Comparison of ENCODE assay signal across 8 cellular contexts in the genomic region with DNA sequence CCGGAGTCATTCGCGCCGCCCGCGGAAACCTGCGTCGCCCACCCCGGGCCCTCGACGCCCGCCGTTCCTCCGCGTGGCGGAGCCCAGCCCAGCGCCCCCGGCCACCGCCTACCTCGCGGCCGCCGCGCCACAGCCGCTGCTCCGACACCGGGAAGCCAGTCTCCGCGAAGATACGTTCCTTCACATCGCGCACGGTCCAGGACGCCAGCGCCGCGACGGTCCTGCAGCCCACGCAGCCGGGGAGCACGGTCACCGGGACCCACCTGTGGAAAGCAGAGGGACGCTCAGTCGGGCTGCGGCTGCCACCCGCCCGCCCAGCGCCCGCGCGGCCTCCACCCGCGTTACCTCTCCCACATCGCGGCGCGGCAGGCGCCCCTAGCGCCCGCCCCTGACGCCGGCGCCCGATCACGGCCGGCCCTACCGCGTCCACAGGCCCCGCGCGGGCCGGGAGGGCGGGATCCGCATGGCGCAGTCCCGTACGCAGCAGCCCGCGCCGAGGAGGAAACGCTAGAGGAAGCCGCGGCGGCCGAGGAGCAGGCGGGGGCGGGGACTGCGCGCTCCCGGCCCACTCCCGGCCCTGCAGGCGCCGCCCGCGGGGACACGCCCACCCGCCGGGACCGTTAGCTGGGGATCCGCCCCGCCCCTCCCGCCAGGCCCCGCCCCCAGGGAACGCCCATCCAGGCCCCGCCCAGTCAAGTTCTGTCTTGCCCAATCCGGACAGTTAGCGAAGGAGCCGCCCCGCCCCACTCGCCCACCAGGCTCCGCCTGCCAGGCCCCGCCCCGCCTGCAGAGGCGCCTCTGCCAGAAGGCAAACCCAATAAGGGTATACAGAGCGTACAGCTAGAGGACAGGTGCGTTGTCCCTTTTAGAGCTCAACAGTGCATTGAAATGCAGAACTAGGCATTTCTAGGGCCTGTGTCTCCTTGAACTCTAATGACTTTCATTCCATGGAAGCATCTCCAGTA. TPM values are rescaled to one million over a fixed set of nuclear protein-coding genes. Genes with fewer than 3 reads are reported as not detected.
DNase-seq lines count a peak whose midpoint lies in the region; ATAC-seq lines count a peak whose summit lies in the region.

No MANE protein-coding gene starts in this region.

- peaks cover 67% of the 10 kb centered on the region for H3K4me1 Mint-ChIP-seq in activated CD4-positive, alpha-beta T cell treated with anti-CD3 and anti-CD28 coated beads for 36 hours

- H3K27ac Mint-ChIP-seq in activated CD4-positive, alpha-beta T cell treated with anti-CD3 and anti-CD28 coated beads for 36 hours = peak overlapping the region; percentile 60

- intact Hi-C loops in activated CD4-positive, alpha-beta T cell treated with anti-CD3 and anti-CD28 coated beads for 36 hours (cut with DNase I, micrococcal nuclease) = loop anchor here (1.0 to 10.0 kb wide), 16 partner anchors 54 to 1927 kb away; a partner anchor contains a TSS
- intact Hi-C loops in left colon (cut with DNase I, micrococcal nuclease) = no loop called here

- peaks cover 24% of the 10 kb centered on the region for H3K36me3 Mint-ChIP-seq in activated CD4-positive, alpha-beta T cell treated with anti-CD3 and anti-CD28 coated beads for 36 hours (ENCODE audit: low read depth)

- no peaks in the 10 kb centered on the region for H3K27me3 Mint-ChIP-seq in activated CD4-positive, alpha-beta T cell treated with anti-CD3 and anti-CD28 coated beads for 36 hours

- H3K27ac ChIP-seq in cingulate gyrus (ENCODE audit: low read depth, low read length) = peak overlapping the region; percentile 86

- peak overlapping the region; percentile 74 for H3K4me3 Mint-ChIP-seq in activated CD4-positive, alpha-beta T cell treated with anti-CD3 and anti-CD28 coated beads for 36 hours

- CTCF ChIA-PET in activated CD4-positive, alpha-beta T cell treated with anti-CD3 and anti-CD28 coated beads for 36 hours (lab: Charles Lee) = interaction anchor here (0.9 kb wide), 1 partner anchor 11 kb away, joined by 5 read pairs; no protein-coding TSS in a partner anchor

- POLR2A ChIA-PET in activated CD4-positive, alpha-beta T cell treated with anti-CD3 and anti-CD28 coated beads for 36 hours (lab: Charles Lee) = interaction anchor here (0.6 kb wide), 1 partner anchor 10 kb away, joined by 3 read pairs; no protein-coding TSS in a partner anchor

- H3K9me3 Mint-ChIP-seq in activated CD4-positive, alpha-beta T cell treated with anti-CD3 and anti-CD28 coated beads for 36 hours (ENCODE audit: low read depth) = no peaks in the 10 kb centered on the region

- ATAC-seq in GM19043 (IDR thresholded peaks at IDR 0.05; ENCODE audit: low read depth, unreplicated experiment) (peak; percentile 75), HG03354 (IDR thresholded peaks at IDR 0.05; ENCODE audit: poor library complexity, severe bottlenecking, unreplicated experiment) (peak; percentile 86), left colon (peak; percentile 98)
- ATAC-seq in activated CD4-positive, alpha-beta T cell treated with anti-CD3 and anti-CD28 coated beads for 36 hours = peak; percentile 89

- DNase-seq in AG20443 (ENCODE audit: low spot score) (peak; percentile 98), NCI-H460 (ENCODE audit: extremely low read depth, low read depth) (peak; percentile 84), left colon (peak; percentile 95 to 98)
- DNase-seq in activated CD4-positive, alpha-beta T cell treated with anti-CD3 and anti-CD28 coated beads for 36 hours = peak; percentile 99
- DNase-seq in stimulated activated CD4-positive, alpha-beta T cell treated with anti-CD3 and anti-CD28 coated beads, Interleukin-1b, Interleukin-23, amount 100 ng/mL, for 4 hours (ENCODE audit: low read depth in 2 of 2) = peak; percentile 99

RNA-seq across cellular contexts. Expression of a gene that starts 58.2 kb away (rescaled TPM):
- total RNA-seq in NCI-H460 (2014; rRNA removed; shearing (Covaris generic)) = 30.1 and 35.7 TPM in 2 replicates
- 22.8 and 45.8 TPM in 2 replicates for polyA plus RNA-seq in NCI-H460 (2014; cell fraction: nucleus; rRNA removed)
- 10 to 100 TPM; 33.5 to 37.1 TPM for total RNA-seq in activated CD4-positive, alpha-beta T cell treated with anti-CD3 and anti-CD28 coated beads for 36 hours
- total RNA-seq in left colon = 1 to 10 TPM; 3.3 to 4.5 TPM

Comparison
In these comparisons a context has a peak if more than half of its experiments do, and no peak if none do; other contexts are left out.
1. Peak in every context shown above with its lines: DNase-seq, ATAC-seq and H3K27ac ChIP-seq.
2. intact Hi-C loops: an anchor here in activated CD4-positive, alpha-beta T cell treated with anti-CD3 and anti-CD28 coated beads for 36 hours (1.0 to 10.0 kb wide); none called in left colon.